Comparison of ENCODE assay signal across 11 cellular contexts in the genomic region with DNA sequence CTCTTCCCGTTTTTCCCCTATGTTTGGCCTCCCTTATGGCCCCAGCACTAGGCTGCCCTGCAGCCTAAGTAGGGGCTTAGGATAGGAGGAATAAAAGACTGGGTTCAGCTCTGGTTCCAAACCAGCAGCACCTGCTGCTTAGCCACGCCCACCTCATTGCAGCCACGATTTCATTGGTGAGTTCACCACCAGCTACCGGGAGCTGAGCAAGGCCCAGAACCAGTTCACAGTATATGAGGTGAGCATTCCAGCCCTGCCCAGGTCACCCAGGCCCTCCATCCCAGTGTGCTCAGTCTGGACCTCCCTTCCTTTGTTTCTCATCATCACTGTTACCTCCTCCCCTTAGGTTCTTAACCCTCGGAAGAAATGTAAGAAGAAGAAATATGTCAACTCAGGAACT. TPM values are rescaled to one million over a fixed set of nuclear protein-coding genes. Genes with fewer than 3 reads are reported as not detected.
DNase-seq lines count a peak whose midpoint lies in the region; ATAC-seq and TF ChIP-seq lines count a peak whose summit lies in the region.
"Had no signal": no experiment of that assay in that cellular context is flagged by ENCODE, and none has a peak within 500 bp of the region (broad histone marks: within the 10 kb centered on the region; RNA-seq: fewer than 3 reads in every experiment).

No MANE protein-coding gene starts in this region.

- WGBS in right cardiac atrium: 24% methylated on average over 5 of the region's 5 CpGs

- H3K4me1 ChIP-seq in ACC112 (ENCODE audit: control insufficient read depth, insufficient read depth, low read length, unreplicated experiment): peaks cover 4% of the 10 kb centered on the region
- H3K4me1 ChIP-seq in GM23338 (ENCODE audit: insufficient read depth): no peaks in the 10 kb centered on the region
- no peaks in the 10 kb centered on the region for H3K4me1 ChIP-seq in right cardiac atrium (ENCODE audit: control insufficient read depth, insufficient read depth, low read length)
- H3K4me1 ChIP-seq: right atrium auricular region, SJCRH30 had no signal

- ATAC-seq in GM23338 (peak; percentile 98), SK-N-SH treated with all-trans-retinoic acid at 6 μM for 48 hours (peak; percentile 9; the same call in 1 of the 3 replicates), right cardiac atrium (no peak)

- no peak overlapping the region for H3K4me3 ChIP-seq in ACC112 (ENCODE audit: low read depth, low read length)
- no peak overlapping the region for H3K4me3 ChIP-seq in GM23338
- no peak overlapping the region for H3K4me3 ChIP-seq in right cardiac atrium (ENCODE audit: low read length)
- H3K4me3 ChIP-seq: right atrium auricular region, SJCRH30 had no signal

- peaks cover 33% of the 10 kb centered on the region for H3K27me3 ChIP-seq in ACC112 (ENCODE audit: insufficient read depth, low read length)
- H3K27me3 ChIP-seq in GM23338 (ENCODE audit: insufficient read depth): no peaks in the 10 kb centered on the region
- H3K27me3 ChIP-seq in right cardiac atrium (ENCODE audit: control insufficient read depth, insufficient read depth): no peaks in the 10 kb centered on the region
- H3K27me3 ChIP-seq: right atrium auricular region had no signal

- H3K4me2 ChIP-seq in GM23338: no peak overlapping the region

- H3K36me3 ChIP-seq in ACC112 (ENCODE audit: insufficient read depth, low read length): no peaks in the 10 kb centered on the region
- H3K36me3 ChIP-seq in GM23338 (ENCODE audit: insufficient read depth): no peaks in the 10 kb centered on the region
- H3K36me3 ChIP-seq: right atrium auricular region, SJCRH30 had no signal

- DNase-seq in GM23338 (ENCODE audit: low spot score) (peak; percentile 86), iPS-NIHi7 (ENCODE audit: extremely low spot score) (peak; percentile 86), NCI-H69 (lab: John Stamatoyannopoulos, UW) (no peak), right cardiac atrium (no peak), head of caudate nucleus (no peak), Ammon's horn (ENCODE audit: low spot score) (no peak)
- DNase-seq: activated CD4-positive, CD25-positive, alpha-beta regulatory T cell treated with anti-CD3 and anti-CD28 coated beads, Interleukin-2, amount 50 U/mL, for 72 hours had no signal

- H3K9me3 Mint-ChIP-seq in GM23338: no peaks in the 10 kb centered on the region

- no peaks in the 10 kb centered on the region for H3K9me2 ChIP-seq in GM23338 (ENCODE audit: insufficient read depth)

- H3K4me1 Mint-ChIP-seq in GM23338: peaks cover 5% of the 10 kb centered on the region; the same call in 2 of the 3 replicates

- no peaks in the 10 kb centered on the region for H4K20me1 ChIP-seq in GM23338 (replicated peaks; ENCODE audit: insufficient read depth)

- H3K9me3 ChIP-seq in right cardiac atrium (ENCODE audit: control insufficient read depth, low read length): no peaks in the 10 kb centered on the region
- H3K9me3 ChIP-seq: right atrium auricular region, SJCRH30 had no signal

- intact Hi-C loops in right cardiac atrium (cut with DNase I): no loop called here
- intact Hi-C loops in head of caudate nucleus (cut with DNase I): no loop called here

- no peak overlapping the region; the same call in 1 of the 2 replicates for H3K27ac Mint-ChIP-seq in GM23338

- H3K27me3 Mint-ChIP-seq in GM23338 (ENCODE audit: insufficient read depth, low read depth, poor library complexity): peaks cover 3% of the 10 kb centered on the region

- no peaks in the 10 kb centered on the region for H3K36me3 Mint-ChIP-seq in GM23338 (ENCODE audit: low read depth)

- H3K27ac ChIP-seq in ACC112 (ENCODE audit: low read depth, low read length): no peak overlapping the region
- H3K27ac ChIP-seq in GM23338 (ENCODE audit: low read depth): no peak overlapping the region
- no peak overlapping the region for H3K27ac ChIP-seq in right cardiac atrium (ENCODE audit: low read length)
- H3K27ac ChIP-seq: right atrium auricular region, SJCRH30 had no signal

- no peaks in the 10 kb centered on the region for H3F3A ChIP-seq in GM23338 (replicated peaks; ENCODE audit: low read depth)

- H3K79me2 ChIP-seq in ACC112 (ENCODE audit: control insufficient read depth, insufficient read depth, low read length, unreplicated experiment): no peaks in the 10 kb centered on the region
- H3K79me2 ChIP-seq in GM23338 (replicated peaks; ENCODE audit: insufficient read depth): no peaks in the 10 kb centered on the region

- peak overlapping the region; percentile 42 for H2AFZ ChIP-seq in ACC112 (ENCODE audit: low read length, unreplicated experiment)
- no peak overlapping the region for H2AFZ ChIP-seq in GM23338

- no peak for TF ChIP-seq CTCF in GM23338 (conservative IDR thresholded peaks at IDR 0.05; ENCODE audit: low read depth in 2 of 2)

- no peak overlapping the region for H3K4me3 Mint-ChIP-seq in GM23338

TF ChIP-seq in GM23338, 12 proteins besides CTCF, POLR2A, EP300 and RAD21 (continues in another document):
- TF ChIP-seq CREB1 (CRISPR knock-in tag; IDR thresholded peaks at IDR 0.05; ENCODE audit: low read depth) (no peak), NANOG (IDR thresholded peaks at IDR 0.05; ENCODE audit: borderline replicate concordance) (no peak)
- TF ChIP-seq, protein P1, sequence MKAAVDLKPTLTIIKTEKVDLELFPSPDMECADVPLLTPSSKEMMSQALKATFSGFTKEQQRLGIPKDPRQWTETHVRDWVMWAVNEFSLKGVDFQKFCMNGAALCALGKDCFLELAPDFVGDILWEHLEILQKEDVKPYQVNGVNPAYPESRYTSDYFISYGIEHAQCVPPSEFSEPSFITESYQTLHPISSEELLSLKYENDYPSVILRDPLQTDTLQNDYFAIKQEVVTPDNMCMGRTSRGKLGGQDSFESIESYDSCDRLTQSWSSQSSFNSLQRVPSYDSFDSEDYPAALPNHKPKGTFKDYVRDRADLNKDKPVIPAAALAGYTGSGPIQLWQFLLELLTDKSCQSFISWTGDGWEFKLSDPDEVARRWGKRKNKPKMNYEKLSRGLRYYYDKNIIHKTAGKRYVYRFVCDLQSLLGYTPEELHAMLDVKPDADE (IDR thresholded peaks at IDR 0.05): no peak

TF ChIP-seq in SK-N-SH treated with all-trans-retinoic acid at 6 μM for 48 hours, 23 proteins besides CTCF, POLR2A, EP300 and RAD21:
- TF ChIP-seq ISL1 (CRISPR knock-in tag; IDR thresholded peaks at IDR 0.05) (no peak), SNAI2 (CRISPR knock-in tag; IDR thresholded peaks at IDR 0.05) (no peak), POU6F1 (CRISPR knock-in tag; IDR thresholded peaks at IDR 0.05; ENCODE audit: borderline replicate concordance, low read depth) (no peak), ZFP30 (CRISPR knock-in tag; IDR thresholded peaks at IDR 0.05) (no peak), TOX (CRISPR knock-in tag; IDR thresholded peaks at IDR 0.05; ENCODE audit: borderline replicate concordance) (no peak)

RNA-seq across cellular contexts. Expression of gene CPNE9, which starts 11.5 kb away (rescaled TPM):
- total RNA-seq in GM23338 (2014; rRNA removed; shearing (Covaris generic)): 7.8 and 8.8 TPM in 2 replicates
- polyA plus RNA-seq in GM23338 (2016; fragmentation: Nextera tagmentation; extraction: Ambion mirVana) (6.2 and 7.0 TPM in 2 replicates), right cardiac atrium (0.07 TPM)
- under 1 TPM in 3 of 4 donors, not detected in 1; 0.11 to 0.31 (median 0.15) TPM for total RNA-seq in right cardiac atrium
- total RNA-seq: right atrium auricular region had no signal

RNA-seq across cellular contexts. Expression of gene BRPF1, which starts 16.4 kb away (rescaled TPM):
- total RNA-seq in GM23338 (2014; rRNA removed; shearing (Covaris generic)): 23.7 and 24.7 TPM in 2 replicates
- polyA plus RNA-seq in GM23338 (2016; fragmentation: Nextera tagmentation; extraction: Ambion mirVana) (6.3 and 8.0 TPM in 2 replicates), right cardiac atrium (6.4 TPM)
- 10 to 100 TPM in 3 of 4 donors, 1 to 10 TPM in 1; 9.2 to 12.0 (median 11.7) TPM for total RNA-seq in right cardiac atrium

RNA-seq across cellular contexts. Expression of gene OGG1, which starts 34.6 kb away (rescaled TPM):
- total RNA-seq in GM23338 (2014; rRNA removed; shearing (Covaris generic)): 25.4 and 27.6 TPM in 2 replicates
- polyA plus RNA-seq in GM23338 (2016; fragmentation: Nextera tagmentation; extraction: Ambion mirVana) (17.4 and 20.6 TPM in 2 replicates), right cardiac atrium (13.4 TPM)
- 10 to 100 TPM in 3 of 4 donors, 1 to 10 TPM in 1; 9.6 to 15.5 (median 15.1) TPM for total RNA-seq in right cardiac atrium

RNA-seq across cellular contexts. Expression of gene CAMK1, which starts 54.6 kb away (rescaled TPM):
- 3.1 and 4.4 TPM in 2 replicates for total RNA-seq in GM23338 (2014; rRNA removed; shearing (Covaris generic))
- 4.4 and 4.9 TPM in 2 replicates for polyA plus RNA-seq in GM23338 (2016; fragmentation: Nextera tagmentation; extraction: Ambion mirVana)
- 10 to 100 TPM; 20.1 to 24.9 (median 21.0) TPM for total RNA-seq in right cardiac atrium
- polyA plus RNA-seq in right cardiac atrium: 22.1 TPM

Comparison
In these comparisons a context has a peak if more than half of its experiments do, and no peak if none do; other contexts are left out.
1. ATAC-seq: peak in GM23338 (single experiment) and SK-N-SH treated with all-trans-retinoic acid at 6 μM for 48 hours (single experiment); none in right cardiac atrium (0 of 2).
2. DNase-seq: peak in GM23338 (single experiment) and iPS-NIHi7 (single experiment); none in NCI-H69 (single experiment), right cardiac atrium (0 of 3), head of caudate nucleus (0 of 42) and Ammon's horn (single experiment).